ENCODE assay signal across 8 cellular contexts in the genomic region with DNA sequence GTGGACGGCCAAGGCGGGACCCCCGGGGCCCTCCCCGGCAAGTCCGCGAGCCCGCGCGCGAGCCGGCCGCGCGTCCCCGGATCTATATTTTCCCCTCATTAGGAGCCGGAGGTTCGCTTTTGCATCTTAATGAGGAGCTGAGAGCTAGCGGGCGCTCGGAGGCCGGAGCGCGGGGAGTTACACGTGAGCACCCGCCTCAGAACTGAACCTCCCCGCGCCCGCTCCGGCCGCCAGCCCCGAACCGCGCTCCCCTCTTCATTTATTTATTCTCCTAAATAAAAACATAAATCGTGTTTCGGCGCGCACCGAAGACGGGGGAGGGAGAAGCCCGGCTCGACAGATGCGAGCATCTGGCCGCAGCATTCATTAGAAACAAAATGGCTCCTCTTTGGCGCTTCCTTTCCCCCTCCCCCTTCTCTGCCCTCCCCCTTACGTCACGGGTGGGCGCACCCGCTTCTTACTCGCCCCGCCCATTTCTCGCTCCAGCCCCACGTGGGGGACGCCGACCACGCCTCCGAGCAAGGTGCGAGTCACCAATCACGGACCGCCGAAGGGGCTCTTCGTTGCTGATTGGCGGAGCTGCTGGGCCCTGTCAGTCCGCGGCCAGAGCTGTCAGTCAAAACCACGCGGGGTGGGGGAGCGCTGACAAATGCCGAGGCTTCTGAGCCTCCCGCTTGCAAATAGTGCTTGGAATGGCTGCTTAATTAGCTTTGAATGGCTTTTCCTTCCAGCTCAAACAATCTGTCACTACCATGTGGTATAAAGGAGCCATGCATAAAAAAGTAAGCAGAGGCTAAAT. TPM values are rescaled to one million over a fixed set of nuclear protein-coding genes. Genes with fewer than 3 reads are reported as not detected.
DNase-seq lines count a peak whose midpoint lies in the region; ATAC-seq and TF ChIP-seq lines count a peak whose summit lies in the region.

No MANE protein-coding gene starts in this region.

- H3K9me3 ChIP-seq in Panc1 (ENCODE audit: control insufficient read depth, insufficient read depth, low read depth, low read length) (no peaks in the 10 kb centered on the region), muscle layer of colon (ENCODE audit: low read length) (no peaks in the 10 kb centered on the region)

- peaks cover 38% of the 10 kb centered on the region for H3K4me1 ChIP-seq in KMS-11 (ENCODE audit: low read depth, poor library complexity, severe bottlenecking)
- H3K4me1 ChIP-seq in Panc1 (ENCODE audit: control insufficient read depth, insufficient read depth, low read length): peaks cover 27% of the 10 kb centered on the region
- peaks cover 37% of the 10 kb centered on the region for H3K4me1 ChIP-seq in muscle layer of colon (ENCODE audit: insufficient read depth, low read length)

- peak overlapping the region; percentile 90 for H3K4me2 ChIP-seq in KMS-11

- H3K27me3 Mint-ChIP-seq in activated T-cell treated with anti-CD3 and anti-CD28 coated beads, Interleukin-2, amount 50 U/mL, for 72 hours (ENCODE audit: low read depth): peaks cover 23% of the 10 kb centered on the region

- peak overlapping the region; percentile 92 to 99 for H3K4me3 Mint-ChIP-seq in activated T-cell treated with anti-CD3 and anti-CD28 coated beads, Interleukin-2, amount 50 U/mL, for 72 hours

- CTCF ChIA-PET in Panc1 (lab: Charles Lee): interaction anchor here (0.7 to 1.0 kb wide), 3 partner anchors 10 to 626 kb away, joined by 3 to 8 read pairs (median 5); no protein-coding TSS in a partner anchor

- no TSS peak for BruUV-seq in Panc1 (replicated peaks; lab: Mats Ljungman, UMichigan)

- peak overlapping the region; percentile 26; the same call in 1 of the 2 replicates for H2AFZ ChIP-seq in KMS-11 (ENCODE audit: low read depth)

- TF ChIP-seq CTCF in KMS-11 (conservative IDR thresholded peaks at IDR 0.05; ENCODE audit: low read depth, low read length): no peak
- no peak for TF ChIP-seq CTCF in Panc1 (IDR thresholded peaks at IDR 0.05)

- peaks cover 50% of the 10 kb centered on the region for H3K4me1 Mint-ChIP-seq in activated T-cell treated with anti-CD3 and anti-CD28 coated beads, Interleukin-2, amount 50 U/mL, for 72 hours (ENCODE audit: low read depth)

- H3K79me2 ChIP-seq in KMS-11 (ENCODE audit: insufficient read depth, low read depth): peaks cover 33% of the 10 kb centered on the region

- no peak overlapping the region for H3K4me3 ChIP-seq in KMS-11 (IDR thresholded peaks at IDR 0.05; ENCODE audit: insufficient read depth, low read depth, low read length)
- peak overlapping the region; percentile 84 to 92 for H3K4me3 ChIP-seq in Panc1 (ENCODE audit: low read depth in 2 of 2, low read length in 2 of 2)
- H3K4me3 ChIP-seq in muscle layer of colon (ENCODE audit: low read depth in 1 of 2, low read length in 2 of 2): peak overlapping the region; percentile 57 to 61

- POLR2A ChIA-PET in Panc1 (lab: Charles Lee): interaction anchor here (0.6 to 1.4 kb wide), 6 partner anchors 335 to 666 kb away, joined by 3 to 18 read pairs (median 6); no protein-coding TSS in a partner anchor

- intact Hi-C loops in Panc1 (cut with micrococcal nuclease; ENCODE audit: unreplicated experiment): loop anchor here (10.0 kb wide), 2 partner anchors 365 to 525 kb away; no protein-coding TSS in a partner anchor

- H3K27me3 ChIP-seq in KMS-11 (ENCODE audit: insufficient read depth, low read depth) (no peaks in the 10 kb centered on the region), Panc1 (ENCODE audit: control insufficient read depth, insufficient read depth, low read length) (no peaks in the 10 kb centered on the region), muscle layer of colon (ENCODE audit: control insufficient read depth in 1 of 2, insufficient read depth in 2 of 2, low read length in 2 of 2) (no peaks in the 10 kb centered on the region)

- no peaks in the 10 kb centered on the region for H3K9me3 Mint-ChIP-seq in activated T-cell treated with anti-CD3 and anti-CD28 coated beads, Interleukin-2, amount 50 U/mL, for 72 hours

- H3K36me3 ChIP-seq in KMS-11 (ENCODE audit: insufficient read depth): peaks cover 3% of the 10 kb centered on the region; the same call in 1 of the 2 replicates
- peaks cover 1% of the 10 kb centered on the region; the same call in 1 of the 2 replicates for H3K36me3 ChIP-seq in Panc1 (ENCODE audit: control insufficient read depth, insufficient read depth, low read length)
- H3K36me3 ChIP-seq in muscle layer of colon (ENCODE audit: insufficient read depth, low read length): no peaks in the 10 kb centered on the region

- peak overlapping the region; percentile 94 for H3K27ac ChIP-seq in KMS-11
- H3K27ac ChIP-seq in Panc1 (ENCODE audit: low read length): peak overlapping the region; percentile 86
- peak overlapping the region; percentile 97 for H3K27ac ChIP-seq in muscle layer of colon (ENCODE audit: low read depth, low read length)

- in situ Hi-C loops in Panc1 (cut with HindIII; ENCODE audit: low pct_unique_long_range_greater_than_20kb, low sequenced_read_pairs): no loop called here

- H3K36me3 Mint-ChIP-seq in activated T-cell treated with anti-CD3 and anti-CD28 coated beads, Interleukin-2, amount 50 U/mL, for 72 hours (ENCODE audit: insufficient read depth in 2 of 2): peaks cover 5 to 6% of the 10 kb centered on the region in 2 donors

- H3K9ac ChIP-seq in KMS-11 (peak overlapping the region; percentile 98), muscle layer of colon (ENCODE audit: low read length) (peak overlapping the region; percentile 21)

- DNase-seq in DMS153 treated with DMSO at 0.1 percent for 48 hours (lab: John Stamatoyannopoulos, UW; ENCODE audit: unreplicated experiment) (peak; percentile 78), Panc1 (ENCODE audit: low read depth, low spot score) (peak; percentile 95)
- DNase-seq in activated T-cell treated with anti-CD3 and anti-CD28 coated beads, Interleukin-2, amount 50 U/mL, for 72 hours: peak; percentile 100
- peak; percentile 100 for DNase-seq in stimulated activated CD8-positive, alpha-beta memory T cell treated with anti-CD3 and anti-CD28 coated beads, Interleukin-7, amount 100 ng/mL, for 1 hour (ENCODE audit: low read depth in 2 of 2)

- peak; percentile 50 for ATAC-seq in GM21723 (IDR thresholded peaks at IDR 0.05; ENCODE audit: unreplicated experiment)
- peak; percentile 75 for ATAC-seq in Panc1
- peak; percentile 69 to 70 for ATAC-seq in activated T-cell treated with anti-CD3 and anti-CD28 coated beads, Interleukin-2, amount 50 U/mL, for 72 hours (replicated peaks in 1 of 2)
- ATAC-seq in esophagus mucosa: peak; percentile 82

- H3K27ac Mint-ChIP-seq in activated T-cell treated with anti-CD3 and anti-CD28 coated beads, Interleukin-2, amount 50 U/mL, for 72 hours: peak overlapping the region; percentile 99

- H4K20me1 ChIP-seq in KMS-11 (ENCODE audit: insufficient read depth): peaks cover 15% of the 10 kb centered on the region

RNA-seq across cellular contexts. Expression of gene TLE3, which starts 1.6 kb away (rescaled TPM):
- total RNA-seq in Panc1 (2021; ENCODE audit: unreplicated experiment) (132 TPM), esophagus mucosa (46.3 TPM)
- polyA plus RNA-seq in Panc1 (2012; ENCODE audit: insufficient read length): 94.7 TPM
- 100 to 1,000 TPM in 1 of 2 donors, 10 to 100 TPM in 1; 84.6 to 112 TPM for total RNA-seq in activated T-cell treated with anti-CD3 and anti-CD28 coated beads, Interleukin-2, amount 50 U/mL, for 72 hours
